In the genomic region with DNA sequence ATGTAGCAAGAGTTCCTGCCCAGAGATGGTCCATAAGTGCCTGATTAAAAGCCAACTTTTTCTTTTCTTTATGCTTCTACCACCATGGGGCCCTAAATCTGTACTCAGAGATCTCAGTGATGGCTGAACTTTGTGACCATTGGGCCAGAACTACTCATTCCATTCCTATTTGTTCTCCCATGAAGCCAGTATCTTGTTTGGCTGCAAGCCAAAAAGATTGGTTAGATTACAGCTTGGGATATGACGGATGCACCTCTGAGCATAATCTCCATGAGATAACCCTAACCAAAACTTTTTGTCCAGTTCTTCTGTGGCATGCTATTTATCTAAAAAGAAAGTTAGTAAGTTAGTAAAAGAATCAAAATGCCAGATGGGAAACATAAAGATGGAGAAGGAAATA, we compare ENCODE assay signal across 17 cellular contexts.
DNase-seq lines count a peak whose midpoint lies in the region; ATAC-seq, FAIRE-seq and TF ChIP-seq lines count a peak whose summit lies in the region.
"Had no signal": no experiment of that assay in that cellular context is flagged by ENCODE, and none has a peak within 500 bp of the region (broad histone marks: within the 10 kb centered on the region; RNA-seq: fewer than 3 reads in every experiment).

No MANE protein-coding gene starts in this region.

- no peaks in the 10 kb centered on the region for H3K27me3 ChIP-seq in SK-N-SH (ENCODE audit: insufficient read depth)
- no peaks in the 10 kb centered on the region for H3K27me3 ChIP-seq in Loucy (ENCODE audit: insufficient read depth, low read length, poor library complexity, severe bottlenecking)
- no peaks in the 10 kb centered on the region for H3K27me3 ChIP-seq in astrocyte (ENCODE audit: insufficient read depth, low read length)

- POLR2A ChIA-PET in SK-N-SH (lab: Yijun Ruan, JAX), result no interaction called here

- H3K4me3 Mint-ChIP-seq in astrocyte (ENCODE audit: unreplicated experiment) (no peak overlapping the region), glutamatergic neuron (ENCODE audit: unreplicated experiment) (no peak overlapping the region)
- H3K4me3 Mint-ChIP-seq: B cell; CD4-positive, alpha-beta memory T cell had no signal

- no peak for DNase-seq in SK-N-SH
- peak; percentile 2 for DNase-seq in astrocyte (ENCODE audit: low read depth)
- no peak for DNase-seq in glutamatergic neuron
- DNase-seq in DMS53 treated with DMSO at 0.1 percent for 48 hours (lab: John Stamatoyannopoulos, UW; ENCODE audit: unreplicated experiment), result no peak
- DNase-seq in stimulated activated CD4-positive, alpha-beta T cell treated with anti-CD3 and anti-CD28 coated beads, Interleukin-4, amount 100 ng/mL, for 1 hour, result no peak
- no peak for DNase-seq in NCI-H524 (lab: John Stamatoyannopoulos, UW)
- DNase-seq: CD4-positive, alpha-beta memory T cell; DMS53; HCEC 1CT had no signal

- no peak for TF ChIP-seq CTCF in SK-N-SH (IDR thresholded peaks at IDR 0.05)
- TF ChIP-seq CTCF in Loucy (conservative IDR thresholded peaks at IDR 0.05; ENCODE audit: low read length), result no peak
- TF ChIP-seq CTCF in astrocyte (IDR thresholded peaks at IDR 0.05; ENCODE audit: insufficient read depth, low read depth, low read length), result no peak
- no peak for TF ChIP-seq CTCF in glutamatergic neuron (IDR thresholded peaks at IDR 0.05; ENCODE audit: partially characterized antibody, unreplicated experiment)

- no peaks in the 10 kb centered on the region for H3F3A ChIP-seq in SK-N-SH (replicated peaks; ENCODE audit: insufficient read depth)
- H3F3A ChIP-seq in Loucy (ENCODE audit: low read depth), result 0 out of 2 replicates have a peak, but pooled peaks cover 3% of the 10 kb centered on the region

- no peak overlapping the region; a peak in 1 of 4 replicates for H3K27ac ChIP-seq in SK-N-SH (ENCODE audit: low read depth in 2 of 2, low read length in 1 of 2)
- H3K27ac ChIP-seq in astrocyte (ENCODE audit: low read depth, low read length), result no peak overlapping the region
- H3K27ac ChIP-seq: C4-2B had no signal

- no peaks in the 10 kb centered on the region for H3K9me3 Mint-ChIP-seq in astrocyte (ENCODE audit: unreplicated experiment)
- H3K9me3 Mint-ChIP-seq in glutamatergic neuron (ENCODE audit: unreplicated experiment), result no peaks in the 10 kb centered on the region

- H3K4me1 ChIP-seq in SK-N-SH (ENCODE audit: control insufficient read depth in 1 of 2, insufficient read depth in 2 of 2, low read depth in 1 of 2, low read length in 1 of 2) (no peaks in the 10 kb centered on the region; a peak in 1 of 4 replicates), Loucy (ENCODE audit: insufficient read depth, low read length, poor library complexity, severe bottlenecking) (peaks cover 71% of the 10 kb centered on the region), astrocyte (ENCODE audit: insufficient read depth, low read length) (no peaks in the 10 kb centered on the region)

- H3K4me2 ChIP-seq in SK-N-SH, result no peak overlapping the region
- peak overlapping the region; percentile 17 for H3K4me2 ChIP-seq in Loucy (ENCODE audit: low read depth, low read length, poor library complexity, severe bottlenecking)
- H3K4me2 ChIP-seq in astrocyte (ENCODE audit: low read length), result no peak overlapping the region

- H3K4me1 Mint-ChIP-seq in astrocyte (ENCODE audit: low read depth, unreplicated experiment) (peaks cover 23% of the 10 kb centered on the region), glutamatergic neuron (ENCODE audit: low read depth, unreplicated experiment) (peaks cover 3% of the 10 kb centered on the region)
- H3K4me1 Mint-ChIP-seq: B cell; CD4-positive, alpha-beta memory T cell had no signal

- no peak for FAIRE-seq in astrocyte (lab: Jason Lieb, UNC)
- FAIRE-seq: G401.6, GM12892, HepG2, HTR-8/SVneo had no signal

- ATAC-seq in SK-N-SH treated with all-trans-retinoic acid at 6 μM for 48 hours, result no peak
- ATAC-seq: HepG2 had no signal

- H4K20me1 ChIP-seq in SK-N-SH (ENCODE audit: insufficient read depth), result no peaks in the 10 kb centered on the region
- H4K20me1 ChIP-seq in Loucy (ENCODE audit: insufficient read depth, low read length, poor library complexity, severe bottlenecking), result no peaks in the 10 kb centered on the region
- no peaks in the 10 kb centered on the region for H4K20me1 ChIP-seq in astrocyte (ENCODE audit: insufficient read depth, low read length)

- no peaks in the 10 kb centered on the region for H3K27me3 Mint-ChIP-seq in astrocyte (ENCODE audit: low read depth, unreplicated experiment)
- peaks cover under 1% of the 10 kb centered on the region for H3K27me3 Mint-ChIP-seq in glutamatergic neuron (ENCODE audit: unreplicated experiment)
- H3K27me3 Mint-ChIP-seq: B cell; CD4-positive, alpha-beta memory T cell had no signal

- peaks cover 2% of the 10 kb centered on the region; the same call in 1 of the 2 replicates for H3K79me2 ChIP-seq in SK-N-SH (ENCODE audit: insufficient read depth)
- H3K79me2 ChIP-seq in Loucy (ENCODE audit: insufficient read depth, low read length), result peaks cover 2% of the 10 kb centered on the region; the same call in 1 of the 2 replicates
- H3K79me2 ChIP-seq in astrocyte (ENCODE audit: insufficient read depth, low read length), result no peaks in the 10 kb centered on the region

- no peaks in the 10 kb centered on the region for H3K9me3 ChIP-seq in SK-N-SH
- no peaks in the 10 kb centered on the region for H3K9me3 ChIP-seq in Loucy (ENCODE audit: insufficient read depth, low read depth, low read length)
- no peaks in the 10 kb centered on the region for H3K9me3 ChIP-seq in astrocyte (ENCODE audit: insufficient read depth, low read depth, low read length)

- H3K36me3 ChIP-seq in SK-N-SH (replicated peaks in 1 of 2; ENCODE audit: control insufficient read depth in 1 of 2, insufficient read depth in 2 of 2, low read length in 1 of 2), result no peaks in the 10 kb centered on the region
- H3K36me3 ChIP-seq in Loucy (ENCODE audit: insufficient read depth, low read length), result no peaks in the 10 kb centered on the region
- no peaks in the 10 kb centered on the region for H3K36me3 ChIP-seq in astrocyte (ENCODE audit: insufficient read depth, low read length)

- peaks cover 10% of the 10 kb centered on the region for H3K36me3 Mint-ChIP-seq in astrocyte (ENCODE audit: low read depth, unreplicated experiment)
- peaks cover 17% of the 10 kb centered on the region for H3K36me3 Mint-ChIP-seq in glutamatergic neuron (ENCODE audit: unreplicated experiment)
- H3K36me3 Mint-ChIP-seq: CD4-positive, alpha-beta memory T cell had no signal

- CTCF ChIA-PET in SK-N-SH (lab: Yijun Ruan, JAX), result no interaction called here

- H3K9me2 ChIP-seq in SK-N-SH, result no peaks in the 10 kb centered on the region
- no peaks in the 10 kb centered on the region for H3K9me2 ChIP-seq in Loucy (replicated peaks; ENCODE audit: low read depth, low read length)

- 69% methylated on average over 1 of the region's 1 CpG for WGBS in SK-N-SH (ENCODE audit: low lambda C conversion rate)

- no peak overlapping the region for H3K4me3 ChIP-seq in SK-N-SH (ENCODE audit: low read depth in 2 of 2, low read length in 1 of 2)
- H3K4me3 ChIP-seq in Loucy (ENCODE audit: low read length, poor library complexity, severe bottlenecking), result no peak overlapping the region
- H3K4me3 ChIP-seq in astrocyte (ENCODE audit: insufficient read depth, low read depth, low read length), result no peak overlapping the region

- no peak for TF ChIP-seq RAD21 in SK-N-SH (IDR thresholded peaks at IDR 0.05; ENCODE audit: low read length)

- H2AFZ ChIP-seq in SK-N-SH (ENCODE audit: low read depth), result no peak overlapping the region
- no peak overlapping the region for H2AFZ ChIP-seq in Loucy (ENCODE audit: low read length)
- no peak overlapping the region for H2AFZ ChIP-seq in astrocyte (ENCODE audit: low read depth, low read length)

- no peak overlapping the region for H3K27ac Mint-ChIP-seq in astrocyte (ENCODE audit: unreplicated experiment)
- H3K27ac Mint-ChIP-seq in glutamatergic neuron (ENCODE audit: unreplicated experiment), result no peak overlapping the region
- H3K27ac Mint-ChIP-seq: B cell; CD4-positive, alpha-beta memory T cell had no signal

- no peak overlapping the region for H3K9ac ChIP-seq in SK-N-SH
- H3K9ac ChIP-seq in Loucy (ENCODE audit: low read depth, low read length, poor library complexity, severe bottlenecking), result no peak overlapping the region
- H3K9ac ChIP-seq in astrocyte (ENCODE audit: low read length), result no peak overlapping the region

- TF ChIP-seq EP300 in SK-N-SH (IDR thresholded peaks at IDR 0.05; ENCODE audit: borderline replicate concordance in 1 of 2, low read depth in 1 of 2, low read length in 1 of 2), result no peak

TF ChIP-seq in SK-N-SH, 30 proteins besides CTCF, POLR2A, EP300 and RAD21:
- TF ChIP-seq GABPA (IDR thresholded peaks at IDR 0.05; ENCODE audit: low read depth) (no peak), NFIC (IDR thresholded peaks at IDR 0.05; ENCODE audit: borderline replicate concordance) (peak; percentile 72)

TF ChIP-seq in SK-N-SH treated with all-trans-retinoic acid at 6 μM for 48 hours, 23 proteins besides CTCF, POLR2A, EP300 and RAD21 (continues in another document):
- TF ChIP-seq OSR1 (CRISPR knock-in tag; IDR thresholded peaks at IDR 0.05) (no peak), ESRRG (CRISPR knock-in tag; IDR thresholded peaks at IDR 0.05) (no peak), ARNTL (CRISPR knock-in tag; IDR thresholded peaks at IDR 0.05; ENCODE audit: borderline replicate concordance, low read depth) (no peak), TCF4 (CRISPR knock-in tag; IDR thresholded peaks at IDR 0.05; ENCODE audit: borderline replicate concordance) (no peak)
- TF ChIP-seq, protein P1, sequence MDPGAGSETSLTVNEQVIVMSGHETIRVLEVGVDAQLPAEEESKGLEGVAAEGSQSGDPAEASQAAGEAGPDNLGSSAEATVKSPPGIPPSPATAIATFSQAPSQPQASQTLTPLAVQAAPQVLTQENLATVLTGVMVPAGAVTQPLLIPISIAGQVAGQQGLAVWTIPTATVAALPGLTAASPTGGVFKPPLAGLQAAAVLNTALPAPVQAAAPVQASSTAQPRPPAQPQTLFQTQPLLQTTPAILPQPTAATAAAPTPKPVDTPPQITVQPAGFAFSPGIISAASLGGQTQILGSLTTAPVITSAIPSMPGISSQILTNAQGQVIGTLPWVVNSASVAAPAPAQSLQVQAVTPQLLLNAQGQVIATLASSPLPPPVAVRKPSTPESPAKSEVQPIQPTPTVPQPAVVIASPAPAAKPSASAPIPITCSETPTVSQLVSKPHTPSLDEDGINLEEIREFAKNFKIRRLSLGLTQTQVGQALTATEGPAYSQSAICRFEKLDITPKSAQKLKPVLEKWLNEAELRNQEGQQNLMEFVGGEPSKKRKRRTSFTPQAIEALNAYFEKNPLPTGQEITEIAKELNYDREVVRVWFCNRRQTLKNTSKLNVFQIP (CRISPR knock-in tag; IDR thresholded peaks at IDR 0.05; ENCODE audit: borderline replicate concordance, low read depth), result no peak
